Comparison of ENCODE assay signal across 8 cellular contexts in genomic region chr1:200558866-200559459, GRCh38.
DNase-seq lines count a peak whose midpoint lies in the region; ATAC-seq and TF ChIP-seq lines count a peak whose summit lies in the region.

No MANE protein-coding gene starts in this region.

- WGBS in spleen, 5 donors: 57 to 75% (median 73%) methylated on average over 2 of the region's 2 CpGs
- WGBS in lower leg skin, 2 donors: 51 to 58% methylated on average over 2 of the region's 2 CpGs

- in situ Hi-C loops in ACHN (cut with HindIII; ENCODE audit: low pct_ligation_motif_present, low pct_unique_long_range_greater_than_20kb, low sequenced_read_pairs): no loop called here

- DNase-seq in ACHN (peak; percentile 67), GDM1 (lab: John Stamatoyannopoulos, UW) (peak; percentile 5), WERI-Rb-1 (peak; percentile 57), glomerular visceral epithelial cell (ENCODE audit: extremely low spot score) (peak; percentile 60), spleen (no peak), lower leg skin (ENCODE audit: low spot score in 2 of 2) (no peak)

- no peak overlapping the region for H3K4me3 ChIP-seq in WERI-Rb-1 (ENCODE audit: low read depth, low read length)
- no peak overlapping the region for H3K4me3 ChIP-seq in spleen
- H3K4me3 ChIP-seq in lower leg skin (ENCODE audit: low read depth, poor library complexity, severe bottlenecking): no peak overlapping the region

- peaks cover 69% of the 10 kb centered on the region for H3K36me3 ChIP-seq in WERI-Rb-1
- peaks cover 0 to 24% (median 0%) of the 10 kb centered on the region in 6 donors for H3K36me3 ChIP-seq in spleen

- intact Hi-C loops in spleen (cut with DNase I; ENCODE audit: low total_unique reads): no loop called here
- intact Hi-C loops in lower leg skin (cut with DNase I; ENCODE audit: low total_unique reads): no loop called here

- no peaks in the 10 kb centered on the region for H3K27me3 ChIP-seq in WERI-Rb-1 (ENCODE audit: insufficient read depth, low read depth, severe bottlenecking)
- no peaks in the 10 kb centered on the region for H3K27me3 ChIP-seq in spleen (replicated peaks in 1 of 7)

- TF ChIP-seq CTCF in LNCAP (IDR thresholded peaks at IDR 0.05): peak; percentile 88
- peak; percentile 88 for TF ChIP-seq CTCF in WERI-Rb-1 (IDR thresholded peaks at IDR 0.05; ENCODE audit: low read depth, low read length)
- TF ChIP-seq CTCF in spleen (IDR thresholded peaks at IDR 0.05 in 8 of 11, conservative IDR thresholded peaks at IDR 0.05 in 3 of 11): peak in 9 of 11 experiments; percentile 15 to 55 (median 45)
- no peak for TF ChIP-seq CTCF in lower leg skin (IDR thresholded peaks at IDR 0.05)

- H3K27ac ChIP-seq in WERI-Rb-1 (no peak overlapping the region), spleen (no peak overlapping the region)

- H3K4me1 ChIP-seq in spleen: no peaks in the 10 kb centered on the region

- no peak for TF ChIP-seq POLR2A in spleen (IDR thresholded peaks at IDR 0.05)
- no peak for TF ChIP-seq POLR2A in lower leg skin (IDR thresholded peaks at IDR 0.05)

- no peaks in the 10 kb centered on the region for H3K9me3 ChIP-seq in WERI-Rb-1 (ENCODE audit: severe bottlenecking)
- no peaks in the 10 kb centered on the region for H3K9me3 ChIP-seq in spleen

- no peak for ATAC-seq in GM19324 (IDR thresholded peaks at IDR 0.05; ENCODE audit: low FRiP score, unreplicated experiment)

Comparison
In these comparisons a context has a peak if more than half of its experiments do, and no peak if none do; other contexts are left out.
1. DNase-seq: peak in ACHN (single experiment), GDM1 (single experiment), WERI-Rb-1 (single experiment) and glomerular visceral epithelial cell (single experiment); none in spleen (single experiment) and lower leg skin (0 of 2).
2. CTCF ChIP-seq: peak in LNCAP (single experiment), WERI-Rb-1 (single experiment) and spleen (9 of 11); none in lower leg skin (0 of 3).